In the genomic region with DNA sequence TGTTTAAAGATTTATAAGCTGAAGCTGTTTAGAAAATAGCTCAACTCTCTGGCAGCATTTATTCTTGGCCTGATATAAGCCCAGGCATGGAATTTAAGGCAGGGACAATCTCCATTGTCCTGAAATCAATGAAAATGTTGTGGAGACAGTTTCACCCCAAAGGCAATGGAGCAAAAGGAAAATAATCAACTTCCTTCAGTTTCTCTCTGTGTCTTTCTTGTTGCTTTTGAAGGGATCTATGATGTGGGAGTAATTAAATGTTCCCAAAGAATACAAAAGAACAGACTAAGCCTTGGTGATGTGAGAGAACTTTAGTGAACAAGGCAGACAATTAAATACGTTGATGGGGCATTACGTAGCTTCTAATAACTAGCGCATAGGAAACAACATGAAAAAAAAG, we compare ENCODE assay signal across 17 cellular contexts.
DNase-seq lines count a peak whose midpoint lies in the region; ATAC-seq and TF ChIP-seq lines count a peak whose summit lies in the region.
"Had no signal": no experiment of that assay in that cellular context is flagged by ENCODE, and none has a peak within 500 bp of the region (broad histone marks: within the 10 kb centered on the region; RNA-seq: fewer than 3 reads in every experiment).

No MANE protein-coding gene starts in this region.

- H3K9ac ChIP-seq in endodermal cell (ENCODE audit: extremely low read depth, low read length, poor library complexity, severe bottlenecking): no peak overlapping the region
- H3K9ac ChIP-seq: BLaER1, GM23248 had no signal

- H3K27me3 Mint-ChIP-seq in neural crest cell (ENCODE audit: low read depth) (no peaks in the 10 kb centered on the region), endodermal cell (ENCODE audit: insufficient read depth) (no peaks in the 10 kb centered on the region)
- H3K27me3 Mint-ChIP-seq: CD8-positive, alpha-beta memory T cell had no signal

- H3K9me3 Mint-ChIP-seq in neural crest cell: peaks cover 9% of the 10 kb centered on the region
- H3K9me3 Mint-ChIP-seq in endodermal cell: no peaks in the 10 kb centered on the region

- H3K36me3 Mint-ChIP-seq in neural crest cell (ENCODE audit: low read depth): peaks cover 2% of the 10 kb centered on the region
- no peaks in the 10 kb centered on the region for H3K36me3 Mint-ChIP-seq in endodermal cell (ENCODE audit: low read depth)
- H3K36me3 Mint-ChIP-seq: CD8-positive, alpha-beta memory T cell had no signal

- no peak for ATAC-seq in GM18909 (IDR thresholded peaks at IDR 0.05; ENCODE audit: poor library complexity, unreplicated experiment)
- ATAC-seq in GM18511 (IDR thresholded peaks at IDR 0.05; ENCODE audit: unreplicated experiment): no peak
- ATAC-seq: HCT116, HepG2 had no signal

- H3K4me3 ChIP-seq in dorsolateral prefrontal cortex (peak overlapping the region in 4 of 59 donors; percentile 1 to 18 (median 6)), endodermal cell (ENCODE audit: low read length) (no peak overlapping the region)
- H3K4me3 ChIP-seq: BLaER1, GM23248 had no signal

- TF ChIP-seq CTCF in dorsolateral prefrontal cortex (IDR thresholded peaks at IDR 0.05 in 54 of 56, conservative IDR thresholded peaks at IDR 0.05 in 2 of 56; ENCODE audit: low read depth in 1 of 56, partially characterized antibody in 56 of 56) (no peak), neural crest cell (conservative IDR thresholded peaks at IDR 0.05) (no peak), endodermal cell (conservative IDR thresholded peaks at IDR 0.05) (no peak)

- H3K27ac ChIP-seq in dorsolateral prefrontal cortex: peak overlapping the region in 41 of 59 donors; percentile 0 to 81 (median 42)
- no peak overlapping the region for H3K27ac ChIP-seq in endodermal cell (ENCODE audit: low read depth, low read length)
- H3K27ac ChIP-seq: 22Rv1, BLaER1, GM23248 had no signal

- H3K27me3 ChIP-seq in dorsolateral prefrontal cortex (no peaks in the 10 kb centered on the region), endodermal cell (ENCODE audit: control insufficient read depth, insufficient read depth, low read length, poor library complexity, severe bottlenecking) (no peaks in the 10 kb centered on the region)
- H3K27me3 ChIP-seq: BLaER1 had no signal

- DNase-seq in Ammon's horn (ENCODE audit: low spot score) (peak; percentile 3), dorsolateral prefrontal cortex (no peak), neural crest cell (ENCODE audit: low read depth, low spot score) (no peak), retina (peak; percentile 30), endodermal cell (no peak), HUDEP-2 (lab: John Stamatoyannopoulos, UW; ENCODE audit: unreplicated experiment in 76 of 76) (no peak)
- DNase-seq: Caco-2; CD8-positive, alpha-beta memory T cell; DND-41; GDM1; GM23248 had no signal

- WGBS in endodermal cell (ENCODE audit: insufficient coverage in 1 of 2, insufficient read length in 1 of 2), 2 experiments: 81 to 99% methylated on average over 3 of the region's 3 CpGs

- peaks cover 36% of the 10 kb centered on the region for H3K4me1 Mint-ChIP-seq in neural crest cell
- no peaks in the 10 kb centered on the region for H3K4me1 Mint-ChIP-seq in endodermal cell
- H3K4me1 Mint-ChIP-seq: CD8-positive, alpha-beta memory T cell had no signal

- intact Hi-C loops in dorsolateral prefrontal cortex (cut with DNase I): no loop called here

- H3K36me3 ChIP-seq in endodermal cell (ENCODE audit: control insufficient read depth, insufficient read depth, low read length): no peaks in the 10 kb centered on the region
- H3K36me3 ChIP-seq: BLaER1 had no signal

- peak overlapping the region; percentile 39 for H3K27ac Mint-ChIP-seq in neural crest cell (ENCODE audit: unreplicated experiment)
- H3K27ac Mint-ChIP-seq in endodermal cell: no peak overlapping the region
- H3K27ac Mint-ChIP-seq: CD8-positive, alpha-beta memory T cell had no signal

- no peak overlapping the region for H3K4me3 Mint-ChIP-seq in neural crest cell
- no peak overlapping the region for H3K4me3 Mint-ChIP-seq in endodermal cell
- H3K4me3 Mint-ChIP-seq: CD8-positive, alpha-beta memory T cell had no signal

- H3K9me3 ChIP-seq in endodermal cell (ENCODE audit: control insufficient read depth, low read length): no peaks in the 10 kb centered on the region
- H3K9me3 ChIP-seq: BLaER1, Caco-2 had no signal

- no peaks in the 10 kb centered on the region for H3K4me1 ChIP-seq in endodermal cell (ENCODE audit: control insufficient read depth, insufficient read depth, low read length)
- H3K4me1 ChIP-seq: BLaER1, Caco-2 had no signal

Comparison
In these comparisons a context has a peak if more than half of its experiments do, and no peak if none do; other contexts are left out.
1. DNase-seq: peak in Ammon's horn (single experiment) and retina (single experiment); none in dorsolateral prefrontal cortex (0 of 10), neural crest cell (single experiment), endodermal cell (single experiment) and HUDEP-2 (0 of 76).